ENCODE assay signal across 9 cellular contexts in genomic region chr9:35035851-35036701, GRCh38. TPM values are rescaled to one million over a fixed set of nuclear protein-coding genes. Genes with fewer than 3 reads are reported as not detected.
DNase-seq lines count a peak whose midpoint lies in the region; ATAC-seq, FAIRE-seq and TF ChIP-seq lines count a peak whose summit lies in the region.
"Had no signal": no experiment of that assay in that cellular context is flagged by ENCODE, and none has a peak within 500 bp of the region (broad histone marks: within the 10 kb centered on the region; RNA-seq: fewer than 3 reads in every experiment).

No MANE protein-coding gene starts in this region.

- no peaks in the 10 kb centered on the region for H3K9me3 ChIP-seq in left ventricle myocardium inferior (replicated peaks)

- DNase-seq in GM12891 (ENCODE audit: insufficient read length, low spot score) (peak; percentile 42), left ventricle myocardium inferior (peak; percentile 71), cerebellum (ENCODE audit: low spot score) (no peak), NCI-H345 treated with DMSO at 0.1 percent for 48 hours (lab: John Stamatoyannopoulos, UW; ENCODE audit: unreplicated experiment) (no peak)
- DNase-seq in activated T-helper 1 cell treated with anti-CD3 and anti-CD28 coated beads, Interleukin-12 subunit alpha, Interleukin-12 subunit beta, Interleukin-2, Interleukin-4 antibody, amounts not matched to agents 30 ng/mL and 10 ng/mL and 1 ng/mL, durations not matched to agents 14 hours and 24 hours and 36 hours (ENCODE audit: low spot score) = peak; percentile 57
- DNase-seq in stimulated activated CD4-positive, alpha-beta T cell treated with anti-CD3 and anti-CD28 coated beads, TNF-alpha, amount 100 ng/mL, for 48 hours (ENCODE audit: low read depth in 3 of 3) = peak; percentile 13 to 28 (median 15)

- no peak for ATAC-seq in HG02798 (IDR thresholded peaks at IDR 0.05; ENCODE audit: poor library complexity, unreplicated experiment)
- no peak for ATAC-seq in GM21526 (IDR thresholded peaks at IDR 0.05; ENCODE audit: low FRiP score, unreplicated experiment)

- no peaks in the 10 kb centered on the region for H3K9me3 Mint-ChIP-seq in activated T-helper 1 cell treated with anti-CD3 and anti-CD28 coated beads, Interleukin-12 subunit alpha, Interleukin-12 subunit beta, Interleukin-2, Interleukin-4 antibody, amounts not matched to agents 30 ng/mL and 10 ng/mL and 1 ng/mL, durations not matched to agents 14 hours and 24 hours and 36 hours

- H3K4me1 Mint-ChIP-seq in activated T-helper 1 cell treated with anti-CD3 and anti-CD28 coated beads, Interleukin-12 subunit alpha, Interleukin-12 subunit beta, Interleukin-2, Interleukin-4 antibody, amounts not matched to agents 30 ng/mL and 10 ng/mL and 1 ng/mL, durations not matched to agents 14 hours and 24 hours and 36 hours (ENCODE audit: low read depth) = peaks cover 6% of the 10 kb centered on the region

- H3K27me3 Mint-ChIP-seq in activated T-helper 1 cell treated with anti-CD3 and anti-CD28 coated beads, Interleukin-12 subunit alpha, Interleukin-12 subunit beta, Interleukin-2, Interleukin-4 antibody, amounts not matched to agents 30 ng/mL and 10 ng/mL and 1 ng/mL, durations not matched to agents 14 hours and 24 hours and 36 hours (ENCODE audit: insufficient read depth) = no peaks in the 10 kb centered on the region

- peaks cover 15% of the 10 kb centered on the region for H3K36me3 Mint-ChIP-seq in activated T-helper 1 cell treated with anti-CD3 and anti-CD28 coated beads, Interleukin-12 subunit alpha, Interleukin-12 subunit beta, Interleukin-2, Interleukin-4 antibody, amounts not matched to agents 30 ng/mL and 10 ng/mL and 1 ng/mL, durations not matched to agents 14 hours and 24 hours and 36 hours (ENCODE audit: low read depth)

- peaks cover 9% of the 10 kb centered on the region for H3K4me1 ChIP-seq in left ventricle myocardium inferior

- TF ChIP-seq POLR2A in GM12891 (IDR thresholded peaks at IDR 0.05; ENCODE audit: low read depth, low read length) = no peak

- peak; percentile 65 for FAIRE-seq in GM12891 (lab: Jason Lieb, UNC)
- FAIRE-seq: endometrium had no signal

- no peak for TF ChIP-seq CTCF in left ventricle myocardium inferior (IDR thresholded peaks at IDR 0.05; ENCODE audit: borderline replicate concordance)

- peak overlapping the region; percentile 56 for H3K27ac ChIP-seq in left ventricle myocardium inferior (replicated peaks)

- intact Hi-C loops in activated T-helper 1 cell treated with anti-CD3 and anti-CD28 coated beads, Interleukin-12 subunit alpha, Interleukin-12 subunit beta, Interleukin-2, Interleukin-4 antibody, amounts not matched to agents 30 ng/mL and 10 ng/mL and 1 ng/mL, durations not matched to agents 14 hours and 24 hours and 36 hours (cut with micrococcal nuclease) = loop anchor here (2.0 kb wide), 2 partner anchors 35 to 47 kb away; partner anchors contain the start of gene DNAJB5
- intact Hi-C loops in left ventricle myocardium inferior (cut with micrococcal nuclease) = loop anchor here (10.0 kb wide), 1 partner anchor 61 kb away; no protein-coding TSS in a partner anchor

- H3K4me3 ChIP-seq in left ventricle myocardium inferior = peak overlapping the region; percentile 57

- H3K36me3 ChIP-seq in left ventricle myocardium inferior = peaks cover 38% of the 10 kb centered on the region

- H3K27me3 ChIP-seq in left ventricle myocardium inferior (ENCODE audit: low read depth) = no peaks in the 10 kb centered on the region

- H3K27ac Mint-ChIP-seq in activated T-helper 1 cell treated with anti-CD3 and anti-CD28 coated beads, Interleukin-12 subunit alpha, Interleukin-12 subunit beta, Interleukin-2, Interleukin-4 antibody, amounts not matched to agents 30 ng/mL and 10 ng/mL and 1 ng/mL, durations not matched to agents 14 hours and 24 hours and 36 hours = peak overlapping the region; percentile 56

- peak overlapping the region; percentile 57 for H3K4me3 Mint-ChIP-seq in activated T-helper 1 cell treated with anti-CD3 and anti-CD28 coated beads, Interleukin-12 subunit alpha, Interleukin-12 subunit beta, Interleukin-2, Interleukin-4 antibody, amounts not matched to agents 30 ng/mL and 10 ng/mL and 1 ng/mL, durations not matched to agents 14 hours and 24 hours and 36 hours

TF ChIP-seq in GM12891, 5 proteins besides CTCF, POLR2A, EP300 and RAD21:
- no peak for TF ChIP-seq TAF1 (IDR thresholded peaks at IDR 0.05; ENCODE audit: low read depth, low read length)
- no peak for TF ChIP-seq POLR2AphosphoS5 (IDR thresholded peaks at IDR 0.05; ENCODE audit: low read depth, low read length)
- no peak for TF ChIP-seq POU2F2 (IDR thresholded peaks at IDR 0.05; ENCODE audit: low read depth, low read length)
- no peak for TF ChIP-seq PAX5 (IDR thresholded peaks at IDR 0.05; ENCODE audit: insufficient read depth, low read length, severe bottlenecking)
- no peak for TF ChIP-seq SPI1 (IDR thresholded peaks at IDR 0.05; ENCODE audit: low read depth, low read length)
TF ChIP-seq in GM12891: peak in this region for 0.

RNA-seq across cellular contexts. Expression of gene VCP, which starts 36.3 kb away (rescaled TPM):
- 162 TPM for polyA plus RNA-seq in GM12891 (2012; ENCODE audit: low read depth, missing spikeins)
- 334 and 353 TPM in 2 replicates for total RNA-seq in activated T-helper 1 cell treated with anti-CD3 and anti-CD28 coated beads, Interleukin-12 subunit alpha, Interleukin-12 subunit beta, Interleukin-2, Interleukin-4 antibody, amounts not matched to agents 30 ng/mL and 10 ng/mL and 1 ng/mL, durations not matched to agents 14 hours and 24 hours and 36 hours
- 253 TPM for total RNA-seq in left ventricle myocardium inferior
- 146 TPM for total RNA-seq in cerebellum

RNA-seq across cellular contexts. Expression of gene FANCG, which starts 43.7 kb away (rescaled TPM):
- 41.8 TPM for polyA plus RNA-seq in GM12891 (2012; ENCODE audit: low read depth, missing spikeins)
- 102 and 104 TPM in 2 replicates for total RNA-seq in activated T-helper 1 cell treated with anti-CD3 and anti-CD28 coated beads, Interleukin-12 subunit alpha, Interleukin-12 subunit beta, Interleukin-2, Interleukin-4 antibody, amounts not matched to agents 30 ng/mL and 10 ng/mL and 1 ng/mL, durations not matched to agents 14 hours and 24 hours and 36 hours
- 5.6 TPM for total RNA-seq in left ventricle myocardium inferior
- 39.7 TPM for total RNA-seq in cerebellum

RNA-seq across cellular contexts. Expression of gene DNAJB5, which starts 46.5 kb away (rescaled TPM):
- polyA plus RNA-seq in GM12891 (2012; ENCODE audit: low read depth, missing spikeins) = 7.7 TPM
- total RNA-seq in activated T-helper 1 cell treated with anti-CD3 and anti-CD28 coated beads, Interleukin-12 subunit alpha, Interleukin-12 subunit beta, Interleukin-2, Interleukin-4 antibody, amounts not matched to agents 30 ng/mL and 10 ng/mL and 1 ng/mL, durations not matched to agents 14 hours and 24 hours and 36 hours = 5.3 and 6.0 TPM in 2 replicates
- total RNA-seq in left ventricle myocardium inferior (70.0 TPM), cerebellum (18.6 TPM)

Comparison
In these comparisons a context has a peak if more than half of its experiments do, and no peak if none do; other contexts are left out.
1. DNase-seq: peak in GM12891 (single experiment), activated T-helper 1 cell treated with anti-CD3 and anti-CD28 coated beads, Interleukin-12 subunit alpha, Interleukin-12 subunit beta, Interleukin-2, Interleukin-4 antibody, amounts not matched to agents 30 ng/mL and 10 ng/mL and 1 ng/mL, durations not matched to agents 14 hours and 24 hours and 36 hours (single experiment), left ventricle myocardium inferior (single experiment) and stimulated activated CD4-positive, alpha-beta T cell treated with anti-CD3 and anti-CD28 coated beads, TNF-alpha, amount 100 ng/mL, for 48 hours (3 of 3); none in cerebellum (single experiment) and NCI-H345 treated with DMSO at 0.1 percent for 48 hours (single experiment).